Comparison of ENCODE assay signal across 18 cellular contexts in the genomic region with DNA sequence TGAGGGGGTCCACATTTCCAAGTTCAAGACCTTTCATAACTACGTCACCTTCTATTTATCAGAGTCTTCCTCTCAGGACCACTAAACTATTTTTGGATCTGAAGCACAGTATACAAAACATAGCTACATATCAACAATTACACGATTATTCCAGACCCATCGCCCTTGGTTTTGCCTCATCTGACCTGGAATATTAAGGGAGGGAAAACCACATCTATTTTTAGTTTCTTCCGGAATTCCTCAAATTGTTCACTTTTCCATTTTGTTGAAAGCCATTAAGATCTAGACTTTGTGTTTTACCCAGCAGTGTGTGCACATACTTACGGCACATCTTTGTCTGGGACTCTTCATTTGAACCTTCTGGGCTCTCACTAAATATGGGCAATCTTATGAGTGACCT. TPM values are rescaled to one million over a fixed set of nuclear protein-coding genes. Genes with fewer than 3 reads are reported as not detected.
"Had no signal": no experiment of that assay in that cellular context is flagged by ENCODE, and none has a peak within 500 bp of the region (broad histone marks: within the 10 kb centered on the region; RNA-seq: fewer than 3 reads in every experiment).

No MANE protein-coding gene starts in this region.

- DNase-seq: activated CD4-positive, alpha-beta T cell treated with anti-CD3 and anti-CD28 coated beads, Interleukin-2, amount 50 U/mL, for 48 hours; activated CD4-positive, CD25-positive, alpha-beta regulatory T cell treated with anti-CD3 and anti-CD28 coated beads, Interleukin-2, amount 50 U/mL, for 72 hours; activated naive CD4-positive, alpha-beta T cell; activated T-cell treated with anti-CD3 and anti-CD28 coated beads, Interleukin-2, amount 50 U/mL, for 72 hours; colonic mucosa; effector CD4-positive, alpha-beta T cell; hypothalamus; left colon; ovary; small intestine; T-helper 9 cell had no signal

- H3K27ac Mint-ChIP-seq: activated T-cell treated with anti-CD3 and anti-CD28 coated beads, Interleukin-2, amount 50 U/mL, for 72 hours; neural progenitor cell; stimulated activated effector memory CD8-positive, alpha-beta T cell treated with anti-CD3 and anti-CD28 coated beads, Interleukin-12 subunit alpha, Interleukin-12 subunit beta, amount 100 ng/mL, for 72 hours; type B pancreatic cell had no signal

- H3K4me3 ChIP-seq: ascending aorta, cardiac muscle cell, colonic mucosa, gastroesophageal sphincter, neural progenitor cell, ovary, SJSA1 had no signal

- ATAC-seq: activated T-cell treated with anti-CD3 and anti-CD28 coated beads, Interleukin-2, amount 50 U/mL, for 72 hours; gastroesophageal sphincter; left colon; stimulated activated effector memory CD8-positive, alpha-beta T cell treated with anti-CD3 and anti-CD28 coated beads, Interleukin-12 subunit alpha, Interleukin-12 subunit beta, amount 100 ng/mL, for 72 hours had no signal

- H3K36me3 ChIP-seq: ascending aorta, cardiac muscle cell, colonic mucosa, gastroesophageal sphincter, neural progenitor cell, ovary, SJSA1 had no signal

- H3K27ac ChIP-seq: cardiac muscle cell, colonic mucosa, neural progenitor cell, ovary, SJSA1 had no signal

- H3K27me3 ChIP-seq: ascending aorta, cardiac muscle cell, colonic mucosa, gastroesophageal sphincter, neural progenitor cell, ovary, SJSA1 had no signal

- H3K4me3 Mint-ChIP-seq: activated T-cell treated with anti-CD3 and anti-CD28 coated beads, Interleukin-2, amount 50 U/mL, for 72 hours; neural progenitor cell; stimulated activated effector memory CD8-positive, alpha-beta T cell treated with anti-CD3 and anti-CD28 coated beads, Interleukin-12 subunit alpha, Interleukin-12 subunit beta, amount 100 ng/mL, for 72 hours; type B pancreatic cell had no signal

- H3K4me2 ChIP-seq: neural progenitor cell had no signal

- H2AFZ ChIP-seq: neural progenitor cell had no signal

- H3K4me1 Mint-ChIP-seq: stimulated activated effector memory CD8-positive, alpha-beta T cell treated with anti-CD3 and anti-CD28 coated beads, Interleukin-12 subunit alpha, Interleukin-12 subunit beta, amount 100 ng/mL, for 72 hours had no signal

- H3K36me3 Mint-ChIP-seq: neural progenitor cell; stimulated activated effector memory CD8-positive, alpha-beta T cell treated with anti-CD3 and anti-CD28 coated beads, Interleukin-12 subunit alpha, Interleukin-12 subunit beta, amount 100 ng/mL, for 72 hours; type B pancreatic cell had no signal

- H3K9ac ChIP-seq: neural progenitor cell had no signal

- H3K4me1 ChIP-seq: colonic mucosa, gastroesophageal sphincter, neural progenitor cell had no signal

- H3K27me3 Mint-ChIP-seq: type B pancreatic cell had no signal

- H3K9me3 ChIP-seq: ascending aorta, colonic mucosa, gastroesophageal sphincter, ovary, SJSA1 had no signal

RNA-seq across cellular contexts. Expression of a gene that starts 12.0 kb away (rescaled TPM):
- total RNA-seq: activated T-cell treated with anti-CD3 and anti-CD28 coated beads, Interleukin-2, amount 50 U/mL, for 72 hours; SJSA1 had no signal
- polyA plus RNA-seq: cardiac muscle cell had no signal
